In genomic region chr17:28550858-28551257, GRCh38 we compare ENCODE assay signal across 1 cellular context.
TF ChIP-seq lines count a peak whose summit lies in the region.

No MANE protein-coding gene starts in this region.

TF ChIP-seq in WTC11, 78 proteins besides CTCF, POLR2A, EP300 and RAD21 (continued from another document):
- TF ChIP-seq, protein P1, sequence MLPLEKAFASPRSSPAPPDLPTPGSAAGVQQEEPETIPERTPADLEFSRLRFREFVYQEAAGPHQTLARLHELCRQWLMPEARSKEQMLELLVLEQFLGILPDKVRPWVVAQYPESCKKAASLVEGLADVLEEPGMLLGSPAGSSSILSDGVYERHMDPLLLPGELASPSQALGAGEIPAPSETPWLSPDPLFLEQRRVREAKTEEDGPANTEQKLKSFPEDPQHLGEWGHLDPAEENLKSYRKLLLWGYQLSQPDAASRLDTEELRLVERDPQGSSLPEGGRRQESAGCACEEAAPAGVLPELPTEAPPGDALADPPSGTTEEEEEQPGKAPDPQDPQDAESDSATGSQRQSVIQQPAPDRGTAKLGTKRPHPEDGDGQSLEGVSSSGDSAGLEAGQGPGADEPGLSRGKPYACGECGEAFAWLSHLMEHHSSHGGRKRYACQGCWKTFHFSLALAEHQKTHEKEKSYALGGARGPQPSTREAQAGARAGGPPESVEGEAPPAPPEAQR (CRISPR knock-in tag; IDR thresholded peaks at IDR 0.05) = no peak
- TF ChIP-seq CDX4 (CRISPR knock-in tag; IDR thresholded peaks at IDR 0.05; ENCODE audit: borderline replicate concordance) (no peak), ATF6 (CRISPR knock-in tag; IDR thresholded peaks at IDR 0.05) (no peak)
